In genomic region chr13:51840917-51841316, GRCh38 we compare ENCODE assay signal across 26 cellular contexts. TPM values are rescaled to one million over a fixed set of nuclear protein-coding genes. Genes with fewer than 3 reads are reported as not detected.
A peak's percentile ranks its signal among the peaks of the same experiment; 100 is the strongest.
DNase-seq lines count a peak whose midpoint lies in the region; ATAC-seq, FAIRE-seq and TF ChIP-seq lines count a peak whose summit lies in the region.
"Had no signal": no experiment of that assay in that cellular context is flagged by ENCODE, and none has a peak within 500 bp of the region (broad histone marks: within the 10 kb centered on the region; RNA-seq: fewer than 3 reads in every experiment).

No MANE protein-coding gene starts in this region.

- H4K20me1 ChIP-seq in Karpas-422 (ENCODE audit: insufficient read depth, low read depth, low read length): no peaks in the 10 kb centered on the region
- H4K20me1 ChIP-seq in K562 (replicated peaks; ENCODE audit: control insufficient read depth, insufficient read depth, low read length): no peaks in the 10 kb centered on the region

- TF ChIP-seq POLR2A in K562 (conservative IDR thresholded peaks at IDR 0.05) (no peak), stomach (IDR thresholded peaks at IDR 0.05) (no peak)

- H3K4me3 ChIP-seq in Karpas-422 (ENCODE audit: low read length) (no peak overlapping the region), K562 (no peak overlapping the region), lung (no peak overlapping the region), mesendoderm (ENCODE audit: low read length) (no peak overlapping the region), stomach (no peak overlapping the region)
- H3K4me3 ChIP-seq: GM12878, GM23248 had no signal

- H3K4me2 ChIP-seq in Karpas-422 (ENCODE audit: low read depth, low read length, poor library complexity, severe bottlenecking) (peak overlapping the region; percentile 29), K562 (ENCODE audit: insufficient read depth, low read length) (no peak overlapping the region; the same call in 1 of the 2 replicates), mesendoderm (ENCODE audit: low read length) (no peak overlapping the region)

- H3K79me2 ChIP-seq in Karpas-422 (ENCODE audit: low read length) (no peaks in the 10 kb centered on the region), K562 (ENCODE audit: control insufficient read depth, insufficient read depth, low read length) (no peaks in the 10 kb centered on the region), mesendoderm (ENCODE audit: control insufficient read depth, insufficient read depth, low read length) (no peaks in the 10 kb centered on the region)

- DNase-seq in Karpas-422 (no peak), K562 (ENCODE audit: extremely low read depth in 1 of 4, low spot score in 3 of 4) (peak in 1 of 4 experiments; percentile 21), lung (ENCODE audit: low spot score) (peak; percentile 23), NCI-H510A treated with DMSO at 0.1 percent for 48 hours (lab: John Stamatoyannopoulos, UW) (no peak), mesendoderm (no peak), stomach (no peak)
- DNase-seq: ACHN; BE2C; C1 segment of cervical spinal cord; CD4-positive, CD25-positive, alpha-beta regulatory T cell; CD8-positive, alpha-beta memory T cell; COR-L47; DMS 273 treated with DMSO at 0.1 percent for 48 hours; DMS53; DND-41; EL; GM23248; HFFc6; IMR-90 had no signal

- H3K9me3 ChIP-seq in Karpas-422 (ENCODE audit: low read length) (no peaks in the 10 kb centered on the region), K562 (replicated peaks; ENCODE audit: control insufficient read depth, insufficient read depth, low read depth, low read length) (no peaks in the 10 kb centered on the region), lung (ENCODE audit: control insufficient read depth in 2 of 2, insufficient read depth in 1 of 2, low read length in 1 of 2) (no peaks in the 10 kb centered on the region), stomach (no peaks in the 10 kb centered on the region)
- H3K9me3 ChIP-seq: BE2C had no signal

- H3K18ac ChIP-seq in mesendoderm (ENCODE audit: low read length): no peak overlapping the region

- H2BK5ac ChIP-seq in mesendoderm (ENCODE audit: low read length): no peak overlapping the region

- H2AK5ac ChIP-seq in mesendoderm (ENCODE audit: low read length): no peak overlapping the region

- H2BK120ac ChIP-seq in mesendoderm (ENCODE audit: low read depth, low read length): no peak overlapping the region

- intact Hi-C loops in K562 (cut with micrococcal nuclease): no loop called here
- intact Hi-C loops in stomach (cut with DNase I; ENCODE audit: low total_unique reads): no loop called here

- H3K9me1 ChIP-seq in K562 (ENCODE audit: control insufficient read depth, insufficient read depth, low read length): no peaks in the 10 kb centered on the region

- TF ChIP-seq CTCF in K562 (IDR thresholded peaks at IDR 0.05 in 2 of 3, conservative IDR thresholded peaks at IDR 0.05 in 1 of 3; ENCODE audit: insufficient read depth in 2 of 3, low read depth in 1 of 3, low read length in 3 of 3) (no peak), lung (IDR thresholded peaks at IDR 0.05; ENCODE audit: control extremely low read depth, extremely low read depth) (no peak), stomach (IDR thresholded peaks at IDR 0.05) (no peak)

- ATAC-seq in K562: no peak
- ATAC-seq in lung (ENCODE audit: insufficient read depth, low FRiP score): no peak
- ATAC-seq: GM12878, HCT116 had no signal

- BruUV-seq in K562 (replicated peaks; lab: Mats Ljungman, UMichigan): no TSS peak

- POLR2A ChIA-PET in K562 (lab: Yijun Ruan, JAX): interaction anchor here (0.7 kb wide), 1 partner anchor 16 kb away, joined by 3 read pairs; no protein-coding TSS in a partner anchor

- no peak overlapping the region for H3K56ac ChIP-seq in mesendoderm (ENCODE audit: low read length)

- TF ChIP-seq EP300 in K562 (IDR thresholded peaks at IDR 0.05; ENCODE audit: low read length): no peak
- no peak for TF ChIP-seq EP300 in stomach (IDR thresholded peaks at IDR 0.05)

- no peak overlapping the region for H3K23ac ChIP-seq in mesendoderm (ENCODE audit: low read length)

- no peak overlapping the region for H3K9ac ChIP-seq in Karpas-422 (ENCODE audit: low read length)
- H3K9ac ChIP-seq in K562 (ENCODE audit: insufficient read depth in 1 of 2, low read depth in 2 of 2, low read length in 2 of 2): no peak overlapping the region
- H3K9ac ChIP-seq in mesendoderm (ENCODE audit: low read length): no peak overlapping the region
- H3K9ac ChIP-seq: GM23248 had no signal

- WGBS in K562 (ENCODE audit: insufficient coverage, low coverage, missing lambda C conversion rate): 6% methylated on average over 6 of the region's 6 CpGs
- WGBS in lung, 2 donors: 77 to 82% methylated on average over 6 of the region's 6 CpGs
- WGBS in mesendoderm (ENCODE audit: extremely low coverage, insufficient coverage, low lambda C conversion rate): no CpG with 5 or more reads among the region's 6 CpGs
- WGBS in stomach, 5 donors: 79 to 93% (median 86%) methylated on average over 6 of the region's 6 CpGs

- no peaks in the 10 kb centered on the region for H3K36me3 ChIP-seq in Karpas-422 (ENCODE audit: insufficient read depth, low read length)
- no peaks in the 10 kb centered on the region for H3K36me3 ChIP-seq in K562 (ENCODE audit: control insufficient read depth, insufficient read depth, low read length)
- no peaks in the 10 kb centered on the region for H3K36me3 ChIP-seq in lung (ENCODE audit: control insufficient read depth in 2 of 2, insufficient read depth in 2 of 2, low read length in 2 of 2)
- H3K36me3 ChIP-seq in mesendoderm (ENCODE audit: control insufficient read depth, insufficient read depth, low read length): no peaks in the 10 kb centered on the region
- no peaks in the 10 kb centered on the region for H3K36me3 ChIP-seq in stomach
- H3K36me3 ChIP-seq: BE2C had no signal

- H3K27ac ChIP-seq in Karpas-422 (ENCODE audit: low read length) (no peak overlapping the region), K562 (ENCODE audit: extremely low read depth, low read depth, low read length) (no peak overlapping the region), lung (ENCODE audit: low read depth in 1 of 2, low read length in 1 of 2) (no peak overlapping the region), mesendoderm (ENCODE audit: low read depth, low read length) (no peak overlapping the region), stomach (no peak overlapping the region)
- H3K27ac ChIP-seq: GM23248 had no signal

- peaks cover 30% of the 10 kb centered on the region for H3K4me1 ChIP-seq in Karpas-422 (ENCODE audit: low read length)
- H3K4me1 ChIP-seq in K562 (replicated peaks in 1 of 2; ENCODE audit: control insufficient read depth in 2 of 2, insufficient read depth in 2 of 2, low read length in 2 of 2): peaks cover 6 to 8% of the 10 kb centered on the region in 2 experiments; a peak in 3 of 5 replicates
- peaks cover 0 to 4% of the 10 kb centered on the region in 2 donors for H3K4me1 ChIP-seq in lung (ENCODE audit: control insufficient read depth in 2 of 2, insufficient read depth in 2 of 2, low read length in 2 of 2)
- H3K4me1 ChIP-seq in mesendoderm (ENCODE audit: control insufficient read depth, low read depth, low read length): no peaks in the 10 kb centered on the region
- H3K4me1 ChIP-seq in stomach: peaks cover 0 to 8% (median 6%) of the 10 kb centered on the region in 4 donors
- H3K4me1 ChIP-seq: BE2C had no signal

- FAIRE-seq in K562 (lab: Jason Lieb, UNC): no peak
- FAIRE-seq: A204.1, GM12878, GM19239, HTR-8/SVneo had no signal

- no peak for TF ChIP-seq RAD21 in K562 (CRISPR knock-in tag; conservative IDR thresholded peaks at IDR 0.05 in 1 of 2, IDR thresholded peaks at IDR 0.05 in 1 of 2)

- H3K27me3 ChIP-seq in Karpas-422 (ENCODE audit: low read length) (no peaks in the 10 kb centered on the region), K562 (ENCODE audit: control insufficient read depth in 2 of 2, insufficient read depth in 2 of 2, low read length in 2 of 2) (no peaks in the 10 kb centered on the region), lung (ENCODE audit: control insufficient read depth, insufficient read depth) (no peaks in the 10 kb centered on the region), mesendoderm (ENCODE audit: insufficient read depth, low read length, poor library complexity) (no peaks in the 10 kb centered on the region), stomach (peaks cover 0 to 17% (median 3%) of the 10 kb centered on the region in 3 donors)
- H3K27me3 ChIP-seq: BE2C had no signal

- no peak overlapping the region for H3K4ac ChIP-seq in mesendoderm (ENCODE audit: low read depth, low read length)

- H3K79me1 ChIP-seq in mesendoderm (ENCODE audit: low read length): no peaks in the 10 kb centered on the region

- H2AFZ ChIP-seq in Karpas-422 (ENCODE audit: low read length) (no peak overlapping the region), K562 (ENCODE audit: low read depth, low read length) (no peak overlapping the region)
- H2AFZ ChIP-seq: GM23248 had no signal

- no peak overlapping the region for H4K8ac ChIP-seq in mesendoderm (ENCODE audit: low read depth, low read length)

- no peak overlapping the region for H2BK15ac ChIP-seq in mesendoderm (replicated peaks; ENCODE audit: low read depth)

- CTCF ChIA-PET in K562 (lab: Yijun Ruan, JAX; ENCODE audit: low intra/inter-chr PET ratio): no interaction called here

- no peak overlapping the region for H4K5ac ChIP-seq in mesendoderm (ENCODE audit: low read length)

- no peaks in the 10 kb centered on the region for H3K9me2 ChIP-seq in Karpas-422 (replicated peaks; ENCODE audit: insufficient read depth, low read length)

- in situ Hi-C loops in K562 (cut with MboI): no loop called here

RNA-seq across cellular contexts. Expression of gene TMEM272, which starts 4.1 kb away (rescaled TPM):
- 0.15 TPM in 1 of 2 replicates, not detected in the other for total RNA-seq in Karpas-422 (2014; rRNA removed; shearing (Covaris generic); ENCODE audit: low replicate concordance)
- total RNA-seq in K562 (2011; cell fraction: chromatin; rRNA removed; ENCODE audit: low replicate concordance): 0.30 and 0.48 TPM in 2 replicates
- 0.13 and 0.17 TPM in 2 replicates for total RNA-seq in K562 (2011; cell fraction: nucleolus; rRNA removed)
- total RNA-seq in K562 (2011; cell fraction: nucleoplasm; rRNA removed): 0.44 and 0.53 TPM in 2 replicates
- 0.04 TPM in 1 of 2 replicates, not detected in the other for total RNA-seq in K562 (2014; rRNA removed)
- total RNA-seq in K562 (2014; rRNA removed; fragmentation: Illumina TruSeq; extraction: Trizol): 0.04 and 0.06 TPM in 2 replicates
- total RNA-seq in K562 (2015; rRNA removed; fragmentation: Illumina TruSeq; extraction: Trizol): 0.11 and 0.15 TPM in 2 replicates
- total RNA-seq in K562 (2021): 0.09 and 0.16 TPM in 2 replicates
- 0.04 and 0.07 TPM in 2 replicates for polyA plus RNA-seq in K562 (2011; rRNA removed)
- 0.01 and 0.06 TPM in 2 replicates for polyA plus RNA-seq in K562 (2011; cell fraction: cytosol; rRNA removed)
- 0.40 and 0.91 TPM in 2 replicates for polyA plus RNA-seq in K562 (2011; cell fraction: nucleus; rRNA removed)
- polyA plus RNA-seq in K562 (2012): 0.09 and 0.11 TPM in 2 replicates
- 0.06 and 0.15 TPM in 2 replicates for polyA plus RNA-seq in K562 (2014; fragmentation: Illumina TruSeq; extraction: Trizol)
- under 1 TPM in 1 of 2 experiments, not detected in 1; 0.07 TPM for polyA plus RNA-seq in K562 (2014; fragmentation: Nextera tagmentation; extraction: Ambion mirVana)
- polyA plus RNA-seq in K562 (2014; rRNA removed): 0.05 and 0.09 TPM in 2 replicates
- polyA minus RNA-seq in K562 (2011; rRNA and poly(A)+ RNA removed): 0.07 and 0.21 TPM in 2 replicates
- polyA minus RNA-seq in K562 (2011; cell fraction: cytosol; rRNA and poly(A)+ RNA removed): not detected in 2 replicates
- polyA minus RNA-seq in K562 (2011; cell fraction: nucleus; rRNA and poly(A)+ RNA removed): 0.13 and 0.33 TPM in 2 replicates
- under 1 TPM; 0.09 to 0.55 TPM for total RNA-seq in lung
- under 1 TPM; 0.08 to 0.09 TPM for polyA plus RNA-seq in lung
- polyA plus RNA-seq in mesendoderm (2013, experiment 1 of 2): 0.04 TPM
- 0.04 TPM for polyA plus RNA-seq in mesendoderm (2013, experiment 2 of 2)
- under 1 TPM in 1 of 5 donors, not detected in 4; 0.37 TPM for total RNA-seq in stomach
- polyA plus RNA-seq in stomach: under 1 TPM in 1 of 3 donors, not detected in 2; 0.03 TPM
- total RNA-seq: GM12878, GM23248, H4, HFFc6, IMR-90 had no signal
- polyA plus RNA-seq: GM23248, IMR-90 had no signal

RNA-seq across cellular contexts. Expression of gene CCDC70, which starts 20.9 kb away (rescaled TPM):
- not detected in 2 replicates for total RNA-seq in Karpas-422 (2014; rRNA removed; shearing (Covaris generic); ENCODE audit: low replicate concordance)
- not detected in 2 replicates for total RNA-seq in K562 (2011; cell fraction: chromatin; rRNA removed; ENCODE audit: low replicate concordance)
- total RNA-seq in K562 (2011; cell fraction: nucleolus; rRNA removed): not detected in 2 replicates
- not detected in 2 replicates for total RNA-seq in K562 (2011; cell fraction: nucleoplasm; rRNA removed)
- not detected in 2 replicates for total RNA-seq in K562 (2014; rRNA removed)
- not detected in 2 replicates for total RNA-seq in K562 (2014; rRNA removed; fragmentation: Illumina TruSeq; extraction: Trizol)
- total RNA-seq in K562 (2015; rRNA removed; fragmentation: Illumina TruSeq; extraction: Trizol): 0.19 TPM in 1 of 2 replicates, not detected in the other
- not detected in 2 replicates for total RNA-seq in K562 (2021)
- polyA plus RNA-seq in K562 (2011; rRNA removed): not detected in 2 replicates
- not detected in 2 replicates for polyA plus RNA-seq in K562 (2011; cell fraction: cytosol; rRNA removed)
- polyA plus RNA-seq in K562 (2011; cell fraction: nucleus; rRNA removed): not detected in 2 replicates
- 0.17 and 0.25 TPM in 2 replicates for polyA plus RNA-seq in K562 (2012)
- not detected in 2 replicates for polyA plus RNA-seq in K562 (2014; fragmentation: Illumina TruSeq; extraction: Trizol)
- not detected for polyA plus RNA-seq in K562 (2014; fragmentation: Nextera tagmentation; extraction: Ambion mirVana)
- polyA plus RNA-seq in K562 (2014; rRNA removed): not detected in 2 replicates
- not detected in 2 replicates for polyA minus RNA-seq in K562 (2011; rRNA and poly(A)+ RNA removed)
- not detected in 2 replicates for polyA minus RNA-seq in K562 (2011; cell fraction: cytosol; rRNA and poly(A)+ RNA removed)
- not detected in 2 replicates for polyA minus RNA-seq in K562 (2011; cell fraction: nucleus; rRNA and poly(A)+ RNA removed)
- total RNA-seq in lung: not detected
- polyA plus RNA-seq in lung: not detected
- polyA plus RNA-seq in mesendoderm (2013, experiment 1 of 2): not detected
- not detected for polyA plus RNA-seq in mesendoderm (2013, experiment 2 of 2)
- not detected for total RNA-seq in stomach
- not detected for polyA plus RNA-seq in stomach
- total RNA-seq: CD4-positive, CD25-positive, alpha-beta regulatory T cell; CD8-positive, alpha-beta memory T cell; G401; GM12878; GM23248; H4; HFFc6; IMR-90 had no signal
- polyA plus RNA-seq: CD4-positive, CD25-positive, alpha-beta regulatory T cell; CD8-positive, alpha-beta memory T cell; GM12878; GM23248; IMR-90 had no signal

RNA-seq across cellular contexts. Expression of gene DHRS12, which starts 37.0 kb away (rescaled TPM):
- total RNA-seq in Karpas-422 (2014; rRNA removed; shearing (Covaris generic); ENCODE audit: low replicate concordance): 9.7 and 10.9 TPM in 2 replicates
- total RNA-seq in K562 (2011; cell fraction: chromatin; rRNA removed; ENCODE audit: low replicate concordance): 1.9 and 3.0 TPM in 2 replicates
- 1.0 and 1.2 TPM in 2 replicates for total RNA-seq in K562 (2011; cell fraction: nucleolus; rRNA removed)
- total RNA-seq in K562 (2011; cell fraction: nucleoplasm; rRNA removed): 2.5 TPM in 2 replicates
- total RNA-seq in K562 (2014; rRNA removed): 0.94 and 1.8 TPM in 2 replicates
- total RNA-seq in K562 (2014; rRNA removed; fragmentation: Illumina TruSeq; extraction: Trizol): 0.77 and 1.5 TPM in 2 replicates
- total RNA-seq in K562 (2015; rRNA removed; fragmentation: Illumina TruSeq; extraction: Trizol): 0.76 and 1.5 TPM in 2 replicates
- 1.1 and 1.2 TPM in 2 replicates for total RNA-seq in K562 (2021)
- polyA plus RNA-seq in K562 (2011; rRNA removed): 2.4 and 2.7 TPM in 2 replicates
- 1.2 and 1.4 TPM in 2 replicates for polyA plus RNA-seq in K562 (2011; cell fraction: cytosol; rRNA removed)
- 3.3 and 4.5 TPM in 2 replicates for polyA plus RNA-seq in K562 (2011; cell fraction: nucleus; rRNA removed)
- polyA plus RNA-seq in K562 (2012): 2.3 and 2.4 TPM in 2 replicates
- polyA plus RNA-seq in K562 (2014; fragmentation: Illumina TruSeq; extraction: Trizol): 0.93 and 0.98 TPM in 2 replicates
- under 1 TPM; 0.62 to 0.69 TPM for polyA plus RNA-seq in K562 (2014; fragmentation: Nextera tagmentation; extraction: Ambion mirVana)
- 0.82 and 1.1 TPM in 2 replicates for polyA plus RNA-seq in K562 (2014; rRNA removed)
- 0.88 and 1.7 TPM in 2 replicates for polyA minus RNA-seq in K562 (2011; rRNA and poly(A)+ RNA removed)
- polyA minus RNA-seq in K562 (2011; cell fraction: cytosol; rRNA and poly(A)+ RNA removed): not detected in 2 replicates
- polyA minus RNA-seq in K562 (2011; cell fraction: nucleus; rRNA and poly(A)+ RNA removed): 1.5 and 2.3 TPM in 2 replicates
- 10 to 100 TPM in 1 of 2 donors, 1 to 10 TPM in 1; 8.5 to 14.1 TPM for total RNA-seq in lung
- polyA plus RNA-seq in lung: 10 to 100 TPM in 1 of 2 donors, 1 to 10 TPM in 1; 9.8 to 17.9 TPM
- 3.6 TPM for polyA plus RNA-seq in mesendoderm (2013, experiment 1 of 2)
- 4.6 TPM for polyA plus RNA-seq in mesendoderm (2013, experiment 2 of 2)
- 10 to 100 TPM in 2 of 5 donors, 1 to 10 TPM in 2, not detected in 1; 4.2 to 18.1 (median 10.6) TPM for total RNA-seq in stomach
- polyA plus RNA-seq in stomach: 10 to 100 TPM; 14.1 to 27.2 (median 20.9) TPM
